23 cellular contexts compared by ENCODE assay signal in genomic region chr9:101201626-101202025, GRCh38.
DNase-seq lines count a peak whose midpoint lies in the region; ATAC-seq and TF ChIP-seq lines count a peak whose summit lies in the region.
"Had no signal": no experiment of that assay in that cellular context is flagged by ENCODE, and none has a peak within 500 bp of the region (broad histone marks: within the 10 kb centered on the region; RNA-seq: fewer than 3 reads in every experiment).

No MANE protein-coding gene starts in this region.

- BruUV-seq in Calu3 (replicated peaks; lab: Mats Ljungman, UMichigan): no TSS peak

- H3K79me2 ChIP-seq in neural progenitor cell (ENCODE audit: low read depth): no peaks in the 10 kb centered on the region

- WGBS in right lobe of liver (ENCODE audit: insufficient coverage, low coverage, low lambda C conversion rate, missing lambda C conversion rate): 0% methylated on average over 2 of the region's 2 CpGs

- no peak overlapping the region for H3K4me3 ChIP-seq in left ventricle myocardium inferior
- H3K4me3 ChIP-seq in right lobe of liver: no peak overlapping the region
- H3K4me3 ChIP-seq in neural progenitor cell: no peak overlapping the region
- H3K4me3 ChIP-seq: GM23248, thoracic aorta, vagina had no signal

- peak; percentile 96 to 98 (median 97) for ATAC-seq in right lobe of liver
- ATAC-seq: activated CD8-positive, alpha-beta memory T cell treated with anti-CD3 and anti-CD28 coated beads, Interleukin-2, amount 10 ng/mL, durations not matched to agents 7 days and 5 days; activated naive CD8-positive, alpha-beta T cell treated with anti-CD3 and anti-CD28 coated beads, Interleukin-2, amount 50 U/mL, for 24 hours; stimulated activated naive CD8-positive, alpha-beta T cell treated with anti-CD3 and anti-CD28 coated beads, Interleukin-15, Interleukin-2, amounts not matched to agents 100 U/mL and 50 U/mL, for 24 hours had no signal

- intact Hi-C loops in left ventricle myocardium inferior (cut with micrococcal nuclease) (no loop called here), right lobe of liver (cut with DNase I) (no loop called here), Calu3 (cut with micrococcal nuclease; ENCODE audit: unreplicated experiment) (no loop called here)

- H3K4me3 Mint-ChIP-seq in Calu3 (ENCODE audit: low read depth, unreplicated experiment): no peak overlapping the region
- no peak overlapping the region for H3K4me3 Mint-ChIP-seq in neural progenitor cell
- H3K4me3 Mint-ChIP-seq: activated CD8-positive, alpha-beta memory T cell treated with anti-CD3 and anti-CD28 coated beads, Interleukin-2, amount 10 ng/mL, durations not matched to agents 7 days and 5 days; activated naive CD8-positive, alpha-beta T cell treated with anti-CD3 and anti-CD28 coated beads, Interleukin-2, amount 50 U/mL, for 24 hours; CD14-positive monocyte; memory B cell; neural crest cell had no signal

- no peak overlapping the region for H3K9ac ChIP-seq in neural progenitor cell
- H3K9ac ChIP-seq: GM23248 had no signal

- H3K27me3 Mint-ChIP-seq in Calu3 (ENCODE audit: unreplicated experiment) (no peaks in the 10 kb centered on the region), neural progenitor cell (ENCODE audit: insufficient read depth, low read depth) (no peaks in the 10 kb centered on the region)
- H3K27me3 Mint-ChIP-seq: activated CD8-positive, alpha-beta memory T cell treated with anti-CD3 and anti-CD28 coated beads, Interleukin-2, amount 10 ng/mL, durations not matched to agents 7 days and 5 days; memory B cell had no signal

- no peaks in the 10 kb centered on the region for H3K27me3 ChIP-seq in left ventricle myocardium inferior (ENCODE audit: low read depth)
- no peaks in the 10 kb centered on the region for H3K27me3 ChIP-seq in right lobe of liver
- no peaks in the 10 kb centered on the region for H3K27me3 ChIP-seq in neural progenitor cell
- H3K27me3 ChIP-seq: vagina had no signal

- CTCF ChIA-PET in Calu3 (lab: Charles Lee): no interaction called here

- no peak overlapping the region for H2AFZ ChIP-seq in neural progenitor cell (replicated peaks)
- H2AFZ ChIP-seq: GM23248 had no signal

- H3K27ac ChIP-seq in left ventricle myocardium inferior (replicated peaks) (peak overlapping the region; percentile 59), right lobe of liver (peak overlapping the region; percentile 31 to 92 (median 80)), neural progenitor cell (no peak overlapping the region)
- H3K27ac ChIP-seq: GM23248, HL-60, thoracic aorta, vagina had no signal

- H3F3A ChIP-seq in neural progenitor cell (ENCODE audit: low read depth): no peaks in the 10 kb centered on the region

- H3K4me1 ChIP-seq in left ventricle myocardium inferior (peaks cover 20% of the 10 kb centered on the region), right lobe of liver (peaks cover 0 to 8% (median 4%) of the 10 kb centered on the region in 4 donors), neural progenitor cell (no peaks in the 10 kb centered on the region)
- H3K4me1 ChIP-seq: vagina had no signal

- H3K36me3 Mint-ChIP-seq in Calu3 (ENCODE audit: insufficient read depth, unreplicated experiment) (no peaks in the 10 kb centered on the region), neural progenitor cell (no peaks in the 10 kb centered on the region)
- H3K36me3 Mint-ChIP-seq: activated CD8-positive, alpha-beta memory T cell treated with anti-CD3 and anti-CD28 coated beads, Interleukin-2, amount 10 ng/mL, durations not matched to agents 7 days and 5 days; CD14-positive monocyte; memory B cell had no signal

- no peaks in the 10 kb centered on the region for H3K9me3 Mint-ChIP-seq in Calu3 (ENCODE audit: low read depth, unreplicated experiment)
- H3K9me3 Mint-ChIP-seq in neural progenitor cell: no peaks in the 10 kb centered on the region
- H3K9me3 Mint-ChIP-seq: activated naive CD8-positive, alpha-beta T cell treated with anti-CD3 and anti-CD28 coated beads, Interleukin-2, amount 50 U/mL, for 24 hours; memory B cell; neural crest cell had no signal

- no peak overlapping the region for H3K27ac Mint-ChIP-seq in Calu3 (ENCODE audit: unreplicated experiment)
- no peak overlapping the region for H3K27ac Mint-ChIP-seq in neural progenitor cell
- H3K27ac Mint-ChIP-seq: activated CD8-positive, alpha-beta memory T cell treated with anti-CD3 and anti-CD28 coated beads, Interleukin-2, amount 10 ng/mL, durations not matched to agents 7 days and 5 days; activated naive CD8-positive, alpha-beta T cell treated with anti-CD3 and anti-CD28 coated beads, Interleukin-2, amount 50 U/mL, for 24 hours; CD14-positive monocyte; memory B cell had no signal

- DNase-seq in NCI-H1694 (lab: John Stamatoyannopoulos, UW): peak; percentile 40
- peak; percentile 30 for DNase-seq in OCI-M1 (lab: John Stamatoyannopoulos, UW)
- DNase-seq in left ventricle myocardium inferior: no peak
- peak in 1 of 3 donors; percentile 67 for DNase-seq in right lobe of liver
- no peak for DNase-seq in CD1c-positive myeloid dendritic cell (ENCODE audit: extremely low spot score)
- DNase-seq in Calu3: no peak
- no peak for DNase-seq in activated CD4-positive, alpha-beta T cell treated with anti-CD3 and anti-CD28 coated beads for 48 hours
- DNase-seq in neural progenitor cell (ENCODE audit: low spot score): no peak
- DNase-seq: activated CD4-positive, alpha-beta T cell treated with anti-CD3 and anti-CD28 coated beads, Interleukin-2, amount 50 U/mL, for 1 hour; activated CD8-positive, alpha-beta memory T cell treated with anti-CD3 and anti-CD28 coated beads, Interleukin-2, amount 10 ng/mL, durations not matched to agents 7 days and 5 days; activated naive CD8-positive, alpha-beta T cell treated with anti-CD3 and anti-CD28 coated beads, Interleukin-2, amount 50 U/mL, for 24 hours; activated T-cell treated with anti-CD3 and anti-CD28 coated beads, Interleukin-2, amount 50 U/mL, for 48 hours; GM23248; NCI-H187; posterior cingulate gyrus; stimulated activated CD4-positive, alpha-beta T cell treated with anti-CD3 and anti-CD28 coated beads, Interleukin-15, amount 100 ng/mL, for 24 hours; stimulated activated naive CD8-positive, alpha-beta T cell treated with anti-CD3 and anti-CD28 coated beads, Interleukin-15, Interleukin-2, amounts not matched to agents 100 U/mL and 50 U/mL, for 24 hours had no signal

- no peak for TF ChIP-seq POLR2A in right lobe of liver (IDR thresholded peaks at IDR 0.05)

- H3K9me3 ChIP-seq in left ventricle myocardium inferior (replicated peaks): peaks cover 4% of the 10 kb centered on the region
- no peaks in the 10 kb centered on the region for H3K9me3 ChIP-seq in right lobe of liver
- H3K9me3 ChIP-seq in neural progenitor cell (ENCODE audit: low read depth): no peaks in the 10 kb centered on the region
- H3K9me3 ChIP-seq: thoracic aorta, vagina had no signal

- H3K4me1 Mint-ChIP-seq in Calu3 (ENCODE audit: low read depth, unreplicated experiment) (no peaks in the 10 kb centered on the region), neural progenitor cell (no peaks in the 10 kb centered on the region)
- H3K4me1 Mint-ChIP-seq: activated CD8-positive, alpha-beta memory T cell treated with anti-CD3 and anti-CD28 coated beads, Interleukin-2, amount 10 ng/mL, durations not matched to agents 7 days and 5 days; activated naive CD8-positive, alpha-beta T cell treated with anti-CD3 and anti-CD28 coated beads, Interleukin-2, amount 50 U/mL, for 24 hours; CD14-positive monocyte; memory B cell; neural crest cell had no signal

- H3K4me2 ChIP-seq in neural progenitor cell: no peak overlapping the region

- H4K20me1 ChIP-seq in neural progenitor cell (ENCODE audit: low read depth): no peaks in the 10 kb centered on the region

- H3K36me3 ChIP-seq in left ventricle myocardium inferior: no peaks in the 10 kb centered on the region
- no peaks in the 10 kb centered on the region for H3K36me3 ChIP-seq in right lobe of liver
- H3K36me3 ChIP-seq in neural progenitor cell: no peaks in the 10 kb centered on the region
- H3K36me3 ChIP-seq: thoracic aorta, vagina had no signal

- TF ChIP-seq CTCF in left ventricle myocardium inferior (IDR thresholded peaks at IDR 0.05; ENCODE audit: borderline replicate concordance) (no peak), right lobe of liver (IDR thresholded peaks at IDR 0.05) (no peak), Calu3 (IDR thresholded peaks at IDR 0.05; ENCODE audit: unreplicated experiment) (no peak), neural progenitor cell (IDR thresholded peaks at IDR 0.05) (no peak)

Comparison
In these comparisons a context has a peak if more than half of its experiments do, and no peak if none do; other contexts are left out.
1. DNase-seq: peak in NCI-H1694 (single experiment) and OCI-M1 (single experiment); none in left ventricle myocardium inferior (single experiment), CD1c-positive myeloid dendritic cell (single experiment), Calu3 (single experiment), activated CD4-positive, alpha-beta T cell treated with anti-CD3 and anti-CD28 coated beads for 48 hours (single experiment) and neural progenitor cell (single experiment).